ENCODE assay signal across 23 cellular contexts in the genomic region with DNA sequence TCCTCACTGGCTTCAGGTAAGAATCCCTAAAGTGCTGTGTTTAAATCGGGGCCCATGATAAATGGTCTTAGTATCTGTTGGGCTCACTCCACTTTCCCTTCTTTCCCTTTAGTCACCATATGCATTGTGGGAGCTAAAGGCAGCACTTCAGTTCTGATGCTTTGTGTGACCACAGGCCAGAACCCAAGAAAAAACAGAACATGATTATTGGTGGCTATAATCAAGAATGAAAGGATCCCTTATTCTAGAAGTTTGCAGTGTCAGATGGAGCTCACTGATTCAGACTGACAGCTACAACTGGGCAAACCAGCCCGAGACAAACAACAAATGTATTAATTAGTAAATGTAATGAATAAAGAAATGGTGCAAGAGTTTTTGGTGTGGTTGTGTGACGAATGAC.
"Had no signal": no experiment of that assay in that cellular context is flagged by ENCODE, and none has a peak within 500 bp of the region (broad histone marks: within the 10 kb centered on the region; RNA-seq: fewer than 3 reads in every experiment).

No MANE protein-coding gene starts in this region.

- ATAC-seq: activated CD4-positive, alpha-beta T cell treated with anti-CD3 and anti-CD28 coated beads for 36 hours; activated CD8-positive, alpha-beta T cell treated with anti-CD3 and anti-CD28 coated beads, Interleukin-2, amount 10 ng/mL, durations not matched to agents 7 days and 5 days; activated T-cell treated with anti-CD3 and anti-CD28 coated beads, Interleukin-2, amount 50 U/mL, for 4 hours; activated T-helper 17 cell treated with anti-CD3 and anti-CD28 coated beads, Interleukin-2, amount 50 U/mL, for 72 hours; effector memory CD8-positive, alpha-beta T cell; heart left ventricle had no signal

- H3K36me3 ChIP-seq: brain microvascular endothelial cell, esophagus squamous epithelium, heart left ventricle had no signal

- DNase-seq: activated CD4-positive, alpha-beta memory T cell treated with anti-CD3 and anti-CD28 coated beads for 36 hours; activated CD4-positive, alpha-beta T cell treated with anti-CD3 and anti-CD28 coated beads for 36 hours; activated CD4-positive, alpha-beta T cell treated with anti-CD3 and anti-CD28 coated beads, Interleukin-2, amount 10 ng/mL, durations not matched to agents 24 days and 14 days; activated CD4-positive, CD25-positive, alpha-beta regulatory T cell; activated CD4-positive, CD25-positive, alpha-beta regulatory T cell treated with anti-CD3 and anti-CD28 coated beads, Interleukin-2, amount 50 U/mL, for 72 hours; activated CD8-positive, alpha-beta T cell treated with anti-CD3 and anti-CD28 coated beads, Interleukin-2, amount 10 ng/mL, durations not matched to agents 7 days and 5 days; activated effector memory CD4-positive, alpha-beta T cell treated with Interleukin-2 at 50 U/mL for 16 hours; activated gamma-delta T cell treated with Interleukin-2 at 50 U/mL for 16 hours; activated naive CD4-positive, alpha-beta T cell treated with anti-CD3 and anti-CD28 coated beads, Interleukin-2, amount 50 U/mL, for 16 hours; activated naive CD4-positive, alpha-beta T cell treated with Interleukin-2 at 50 U/mL for 16 hours; activated T-cell treated with anti-CD3 and anti-CD28 coated beads, Interleukin-2, amount 50 U/mL, for 4 hours; amniotic stem cell; brain microvascular endothelial cell; dorsolateral prefrontal cortex; effector CD4-positive, alpha-beta T cell; effector memory CD8-positive, alpha-beta T cell; esophagus squamous epithelium; glutamatergic neuron; heart left ventricle; T-helper 2 cell had no signal

- H3K4me1 ChIP-seq: esophagus squamous epithelium, heart left ventricle had no signal

- H3K27me3 ChIP-seq: brain microvascular endothelial cell, heart left ventricle had no signal

- H3K9me3 ChIP-seq: esophagus squamous epithelium had no signal

- H3K4me3 ChIP-seq: coronary artery, dorsolateral prefrontal cortex, esophagus squamous epithelium, heart left ventricle had no signal

- H3K27ac ChIP-seq: brain microvascular endothelial cell, coronary artery, epithelial cell of prostate, esophagus squamous epithelium, heart left ventricle had no signal
